1 cellular context compared by ENCODE assay signal in genomic region chr5:38601843-38602424, GRCh38.
TF ChIP-seq lines count a peak whose summit lies in the region.

No MANE protein-coding gene starts in this region.

TF ChIP-seq in HEK293, 187 proteins besides CTCF, POLR2A, EP300 and RAD21 (continued from another document and continues in another):
- no peak for TF ChIP-seq ZBTB10 (tag by site-specific recombination; IDR thresholded peaks at IDR 0.05)
- TF ChIP-seq ZNF280C (tag by site-specific recombination; IDR thresholded peaks at IDR 0.05): no peak
- TF ChIP-seq ZBTB21 (tag by site-specific recombination; IDR thresholded peaks at IDR 0.05): no peak
- TF ChIP-seq ZNF473 (tag by site-specific recombination; IDR thresholded peaks at IDR 0.05): no peak
- no peak for TF ChIP-seq ZNF514 (tag by site-specific recombination; IDR thresholded peaks at IDR 0.05)
- no peak for TF ChIP-seq ZNF2 (tag by site-specific recombination; IDR thresholded peaks at IDR 0.05)
- no peak for TF ChIP-seq ZNF621 (tag by site-specific recombination; IDR thresholded peaks at IDR 0.05)
- TF ChIP-seq SCRT1 (tag by site-specific recombination; IDR thresholded peaks at IDR 0.05; ENCODE audit: borderline replicate concordance): no peak
- TF ChIP-seq ZNF629 (tag by site-specific recombination; IDR thresholded peaks at IDR 0.05): peak; percentile 78
- TF ChIP-seq ZNF626 (tag by site-specific recombination; IDR thresholded peaks at IDR 0.05): no peak
- TF ChIP-seq GLI4 (tag by site-specific recombination; IDR thresholded peaks at IDR 0.05): no peak
- TF ChIP-seq ZBTB20 (tag by site-specific recombination; IDR thresholded peaks at IDR 0.05): no peak
- TF ChIP-seq ZNF692 (tag by site-specific recombination; IDR thresholded peaks at IDR 0.05): 0 out of 2 replicates have a peak, but pooled peaks have one; percentile 24
- TF ChIP-seq ZNF121 (tag by site-specific recombination; IDR thresholded peaks at IDR 0.05): no peak
- TF ChIP-seq ZFHX2 (tag by site-specific recombination; conservative IDR thresholded peaks at IDR 0.05): no peak
- TF ChIP-seq KLF16 (tag by site-specific recombination; IDR thresholded peaks at IDR 0.05): no peak
- no peak for TF ChIP-seq ZBTB6 (tag by site-specific recombination; IDR thresholded peaks at IDR 0.05)
- TF ChIP-seq HOXA7 (CRISPR knock-in tag; IDR thresholded peaks at IDR 0.05; ENCODE audit: borderline replicate concordance): no peak
- no peak for TF ChIP-seq GLIS1 (tag by site-specific recombination; IDR thresholded peaks at IDR 0.05)
- no peak for TF ChIP-seq ZNF302 (tag by site-specific recombination; IDR thresholded peaks at IDR 0.05; ENCODE audit: low read depth)
- no peak for TF ChIP-seq ZNF169 (tag by site-specific recombination; IDR thresholded peaks at IDR 0.05)
- no peak for TF ChIP-seq ZSCAN30 (tag by site-specific recombination; IDR thresholded peaks at IDR 0.05)
- 0 out of 2 replicates have a peak, but pooled peaks have one; percentile 27 for TF ChIP-seq HIC1 (tag by site-specific recombination; IDR thresholded peaks at IDR 0.05)
- no peak for TF ChIP-seq KLF1 (tag by site-specific recombination; IDR thresholded peaks at IDR 0.05)
- TF ChIP-seq ZNF311 (tag by site-specific recombination; IDR thresholded peaks at IDR 0.05; ENCODE audit: borderline replicate concordance): no peak
- no peak for TF ChIP-seq ZNF585B (tag by site-specific recombination; IDR thresholded peaks at IDR 0.05)
- TF ChIP-seq EGR2 (tag by site-specific recombination; IDR thresholded peaks at IDR 0.05; ENCODE audit: low read depth): no peak
- peak; percentile 73; the same call in 1 of the 2 replicates for TF ChIP-seq ZNF639 (tag by site-specific recombination; IDR thresholded peaks at IDR 0.05)
- no peak for TF ChIP-seq ZNF146 (tag by site-specific recombination; IDR thresholded peaks at IDR 0.05)
- no peak for TF ChIP-seq ZNF404 (tag by site-specific recombination; IDR thresholded peaks at IDR 0.05)
- no peak for TF ChIP-seq ZBTB11 (tag by site-specific recombination; conservative IDR thresholded peaks at IDR 0.05; ENCODE audit: low read depth)
- no peak for TF ChIP-seq ZBTB7A (tag by site-specific recombination; IDR thresholded peaks at IDR 0.05; ENCODE audit: low read depth)
- no peak for TF ChIP-seq ZNF174 (tag by site-specific recombination; IDR thresholded peaks at IDR 0.05)
- no peak for TF ChIP-seq MEIS1 (CRISPR knock-in tag; IDR thresholded peaks at IDR 0.05; ENCODE audit: borderline replicate concordance)
- no peak for TF ChIP-seq ZXDB (tag by site-specific recombination; IDR thresholded peaks at IDR 0.05)
- no peak for TF ChIP-seq ZNF155 (tag by site-specific recombination; IDR thresholded peaks at IDR 0.05)
- no peak for TF ChIP-seq ZFP41 (tag by site-specific recombination; IDR thresholded peaks at IDR 0.05; ENCODE audit: borderline replicate concordance)
- no peak for TF ChIP-seq ZNF660 (tag by site-specific recombination; IDR thresholded peaks at IDR 0.05)
- peak; percentile 35 for TF ChIP-seq KLF8 (tag by site-specific recombination; IDR thresholded peaks at IDR 0.05)
- no peak for TF ChIP-seq RBAK (tag by site-specific recombination; IDR thresholded peaks at IDR 0.05)
- TF ChIP-seq SP7 (tag by site-specific recombination; IDR thresholded peaks at IDR 0.05): 0 out of 2 replicates have a peak, but pooled peaks have one; percentile 37
- TF ChIP-seq ZNF561 (tag by site-specific recombination; IDR thresholded peaks at IDR 0.05; ENCODE audit: borderline replicate concordance): no peak
- TF ChIP-seq ZNF548 (tag by site-specific recombination; IDR thresholded peaks at IDR 0.05): no peak
- TF ChIP-seq OVOL3 (tag by site-specific recombination; IDR thresholded peaks at IDR 0.05): no peak
- TF ChIP-seq ZIC2 (tag by site-specific recombination; IDR thresholded peaks at IDR 0.05): 0 out of 2 replicates have a peak, but pooled peaks have one; percentile 21
- no peak for TF ChIP-seq SALL2 (tag by site-specific recombination; IDR thresholded peaks at IDR 0.05; ENCODE audit: borderline replicate concordance)
- TF ChIP-seq ZNF521 (tag by site-specific recombination; IDR thresholded peaks at IDR 0.05): no peak
- TF ChIP-seq ZBTB44 (tag by site-specific recombination; IDR thresholded peaks at IDR 0.05): no peak
- no peak for TF ChIP-seq ZSCAN4 (tag by site-specific recombination; IDR thresholded peaks at IDR 0.05)
- no peak for TF ChIP-seq MYNN (tag by site-specific recombination; IDR thresholded peaks at IDR 0.05; ENCODE audit: borderline replicate concordance)
